ENCODE assay signal across 30 cellular contexts in genomic region chr14:54808326-54809161, GRCh38.
DNase-seq lines count a peak whose midpoint lies in the region; ATAC-seq and TF ChIP-seq lines count a peak whose summit lies in the region.
"Had no signal": no experiment of that assay in that cellular context is flagged by ENCODE, and none has a peak within 500 bp of the region (broad histone marks: within the 10 kb centered on the region; RNA-seq: fewer than 3 reads in every experiment).

No MANE protein-coding gene starts in this region.

- H2AFZ ChIP-seq in Karpas-422 (ENCODE audit: low read length), result no peak overlapping the region
- no peak overlapping the region for H2AFZ ChIP-seq in neural progenitor cell (replicated peaks)
- H2AFZ ChIP-seq: GM23338 had no signal

- no peaks in the 10 kb centered on the region for H3K9me3 Mint-ChIP-seq in neural progenitor cell
- H3K9me3 Mint-ChIP-seq: CD8-positive, alpha-beta memory T cell; GM23338; H9; HFFc6; IgD-negative memory B cell had no signal

- 74 to 81% (median 76%) methylated on average over 8 of the region's 8 CpGs for WGBS in psoas muscle, 3 donors

- H3K4me1 ChIP-seq in Karpas-422 (ENCODE audit: low read length) (peaks cover 62% of the 10 kb centered on the region), neural progenitor cell (no peaks in the 10 kb centered on the region), psoas muscle (no peaks in the 10 kb centered on the region)

- H3K27me3 Mint-ChIP-seq in neural progenitor cell (ENCODE audit: insufficient read depth, low read depth), result peaks cover 6% of the 10 kb centered on the region

- H3K36me3 Mint-ChIP-seq in neural progenitor cell, result no peaks in the 10 kb centered on the region
- H3K36me3 Mint-ChIP-seq: CD14-positive monocyte; CD8-positive, alpha-beta memory T cell; IgD-negative memory B cell had no signal

- no peak overlapping the region for H3K4me3 ChIP-seq in Karpas-422 (ENCODE audit: low read length)
- H3K4me3 ChIP-seq in neural progenitor cell, result no peak overlapping the region
- no peak overlapping the region for H3K4me3 ChIP-seq in psoas muscle
- H3K4me3 ChIP-seq: GM12878, GM23338, SJSA1 had no signal

- H3K79me2 ChIP-seq in Karpas-422 (ENCODE audit: low read length), result no peaks in the 10 kb centered on the region
- no peaks in the 10 kb centered on the region for H3K79me2 ChIP-seq in neural progenitor cell (ENCODE audit: low read depth)

- intact Hi-C loops in psoas muscle (cut with DNase I), result no loop called here

- peak overlapping the region; percentile 25 for H3K27ac Mint-ChIP-seq in neural progenitor cell
- H3K27ac Mint-ChIP-seq: CD14-positive monocyte, GM23338, H9, HFFc6, IgD-negative memory B cell had no signal

- H3K4me2 ChIP-seq in Karpas-422 (ENCODE audit: low read depth, low read length, poor library complexity, severe bottlenecking), result peak overlapping the region; percentile 46
- H3K4me2 ChIP-seq in neural progenitor cell, result no peak overlapping the region
- H3K4me2 ChIP-seq: GM23338 had no signal

- H3K9ac ChIP-seq in Karpas-422 (ENCODE audit: low read length) (peak overlapping the region; percentile 57), neural progenitor cell (no peak overlapping the region)

- H3K9me3 ChIP-seq in Karpas-422 (ENCODE audit: low read length) (no peaks in the 10 kb centered on the region), neural progenitor cell (ENCODE audit: low read depth) (no peaks in the 10 kb centered on the region), psoas muscle (no peaks in the 10 kb centered on the region)
- H3K9me3 ChIP-seq: BE2C, SJSA1 had no signal

- H3K27me3 ChIP-seq in Karpas-422 (ENCODE audit: low read length) (no peaks in the 10 kb centered on the region), neural progenitor cell (peaks cover 30% of the 10 kb centered on the region), psoas muscle (ENCODE audit: insufficient read depth in 3 of 3, low read length in 2 of 3) (peaks cover 0 to 7% (median 1%) of the 10 kb centered on the region in 3 donors)
- H3K27me3 ChIP-seq: BE2C, SJSA1 had no signal

- DNase-seq in NCI-H146 (lab: John Stamatoyannopoulos, UW) (peak; percentile 18), NCI-H146 treated with DMSO at 0.1 percent for 48 hours (lab: John Stamatoyannopoulos, UW; ENCODE audit: unreplicated experiment) (no peak), Karpas-422 (peak; percentile 64), neural progenitor cell (ENCODE audit: low spot score) (no peak), psoas muscle (no peak)
- no peak for DNase-seq in activated effector memory CD4-positive, alpha-beta T cell treated with Interleukin-2 at 50 U/mL for 16 hours
- DNase-seq: 8988T; ACHN; CD8-positive, alpha-beta memory T cell; DMS 273 treated with DMSO at 0.1 percent for 48 hours; DMS79; EL; GDM1; H9; HFFc6; NCI-H1105 treated with DMSO at 0.1 percent for 48 hours; NCI-H1694; NCI-H2029 treated with DMSO at 0.1 percent for 48 hours; NCI-H226; NCI-H510A; NK-92 treated with Interleukin-12 subunit alpha and Interleukin-12 subunit beta, amount 100 ng/mL, for 24 hours; PC-3 had no signal

- H3K4me1 Mint-ChIP-seq in neural progenitor cell, result peaks cover 11% of the 10 kb centered on the region

- no peak overlapping the region for H3K4me3 Mint-ChIP-seq in neural progenitor cell
- H3K4me3 Mint-ChIP-seq: CD14-positive monocyte; CD8-positive, alpha-beta memory T cell; GM23338; H9; HFFc6; IgD-negative memory B cell had no signal

- TF ChIP-seq CTCF in neural progenitor cell (IDR thresholded peaks at IDR 0.05) (no peak), psoas muscle (IDR thresholded peaks at IDR 0.05) (no peak)

- H4K20me1 ChIP-seq in Karpas-422 (ENCODE audit: insufficient read depth, low read depth, low read length) (no peaks in the 10 kb centered on the region), neural progenitor cell (ENCODE audit: low read depth) (no peaks in the 10 kb centered on the region)

- no peaks in the 10 kb centered on the region for H3F3A ChIP-seq in neural progenitor cell (ENCODE audit: low read depth)

- ATAC-seq in SK-N-SH treated with all-trans-retinoic acid at 6 μM for 48 hours (no peak), psoas muscle (no peak)
- ATAC-seq: GM12878, GM23338, PC-3, Right ventricle myocardium inferior had no signal

- peak overlapping the region; percentile 87 for H3K27ac ChIP-seq in Karpas-422 (ENCODE audit: low read length)
- H3K27ac ChIP-seq in neural progenitor cell, result no peak overlapping the region
- H3K27ac ChIP-seq in psoas muscle, result no peak overlapping the region
- H3K27ac ChIP-seq: SJSA1 had no signal

- H3K36me3 ChIP-seq in Karpas-422 (ENCODE audit: insufficient read depth, low read length), result no peaks in the 10 kb centered on the region
- H3K36me3 ChIP-seq in neural progenitor cell, result no peaks in the 10 kb centered on the region
- no peaks in the 10 kb centered on the region for H3K36me3 ChIP-seq in psoas muscle (ENCODE audit: insufficient read depth in 1 of 2, low read depth in 1 of 2)
- H3K36me3 ChIP-seq: BE2C, SJSA1 had no signal

- H3K9me2 ChIP-seq in Karpas-422 (replicated peaks; ENCODE audit: insufficient read depth, low read length), result no peaks in the 10 kb centered on the region

TF ChIP-seq in SK-N-SH treated with all-trans-retinoic acid at 6 μM for 48 hours, 23 proteins besides CTCF, POLR2A, EP300 and RAD21:
- TF ChIP-seq RARB (CRISPR knock-in tag; IDR thresholded peaks at IDR 0.05), result no peak
- 0 out of 2 replicates have a peak, but pooled peaks have one; percentile 30 for TF ChIP-seq TSHZ2 (CRISPR knock-in tag; IDR thresholded peaks at IDR 0.05)

Comparison
In these comparisons a context has a peak if more than half of its experiments do, and no peak if none do; other contexts are left out.
1. DNase-seq: peak in NCI-H146 (single experiment) and Karpas-422 (single experiment); none in NCI-H146 treated with DMSO at 0.1 percent for 48 hours (single experiment), neural progenitor cell (single experiment), activated effector memory CD4-positive, alpha-beta T cell treated with Interleukin-2 at 50 U/mL for 16 hours (single experiment) and psoas muscle (0 of 2).